ENCODE assay signal across 1 cellular context in the genomic region with DNA sequence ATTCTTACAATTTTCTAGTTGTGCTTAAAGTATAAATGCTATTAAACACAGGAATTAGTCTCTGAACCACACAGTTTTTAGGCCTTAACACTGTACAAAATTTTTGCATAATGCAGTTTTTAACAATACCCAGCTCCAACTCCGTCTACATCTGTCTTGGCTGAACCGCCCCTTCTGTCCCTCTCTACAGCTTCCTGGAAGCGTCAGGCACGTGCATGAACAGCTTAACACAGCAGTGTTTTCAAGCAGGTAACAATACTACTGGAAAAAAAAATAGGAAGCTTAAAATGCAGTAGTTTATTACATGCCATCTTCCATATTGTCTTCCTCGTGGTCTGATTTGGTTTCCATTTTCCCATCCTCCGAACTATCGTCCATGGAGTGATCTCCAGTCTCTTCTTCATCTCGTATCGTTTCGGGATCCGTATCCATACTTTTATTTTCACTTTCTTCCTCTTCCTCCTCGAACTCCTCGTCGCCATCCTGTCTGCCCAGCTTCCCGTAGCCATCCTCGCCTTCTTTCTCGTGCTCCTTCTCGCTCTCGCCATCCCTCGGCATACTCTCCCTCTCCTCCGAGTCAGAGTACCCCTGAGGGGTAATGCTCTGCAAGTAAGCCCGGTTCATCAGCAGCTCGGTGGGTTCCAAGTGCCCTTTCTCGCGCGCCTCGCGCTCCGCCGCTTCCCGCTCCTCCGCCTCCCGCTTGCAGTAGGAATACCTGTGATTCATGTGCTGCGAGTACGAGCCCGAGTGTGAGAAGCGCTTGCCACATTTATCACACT.
TF ChIP-seq lines count a peak whose summit lies in the region.

No MANE protein-coding gene starts in this region.

TF ChIP-seq in HEK293, 187 proteins besides CTCF, POLR2A, EP300 and RAD21 (continued from another document):
- TF ChIP-seq ZBTB49 (tag by site-specific recombination; IDR thresholded peaks at IDR 0.05; ENCODE audit: low read depth), result no peak
- no peak for TF ChIP-seq ZNF211 (tag by site-specific recombination; IDR thresholded peaks at IDR 0.05; ENCODE audit: low read depth)
